Comparison of ENCODE assay signal across 1 cellular context in genomic region chr1:155976913-155977606, GRCh38.
TF ChIP-seq lines count a peak whose summit lies in the region.

No MANE protein-coding gene starts in this region.

TF ChIP-seq in K562, 482 proteins besides CTCF, POLR2A, EP300 and RAD21 (continued from another document):
- TF ChIP-seq ZNF655 (CRISPR knock-in tag; IDR thresholded peaks at IDR 0.05) (no peak), TOE1 (IDR thresholded peaks at IDR 0.05; ENCODE audit: borderline replicate concordance) (no peak), TOE1 (CRISPR knock-in tag; IDR thresholded peaks at IDR 0.05; ENCODE audit: borderline replicate concordance, low read depth) (no peak), KLF13 (tag; IDR thresholded peaks at IDR 0.05; ENCODE audit: borderline replicate concordance, low read depth) (no peak), HMGN3 (IDR thresholded peaks at IDR 0.05; ENCODE audit: borderline replicate concordance, extremely low read depth, insufficient read length, low read depth, low read length) (no peak), ZNF24 (IDR thresholded peaks at IDR 0.05) (no peak), NR2C1 (IDR thresholded peaks at IDR 0.05) (0 out of 2 replicates have a peak, but pooled peaks have one; percentile 33), NR2C1 (tag; IDR thresholded peaks at IDR 0.05) (no peak), KDM1A (IDR thresholded peaks at IDR 0.05) (peak in 1 of 2 experiments; percentile 23; a peak in 2 of 4 replicates), HDGF (IDR thresholded peaks at IDR 0.05) (peak; percentile 62; the same call in 1 of the 2 replicates), CTBP1 (IDR thresholded peaks at IDR 0.05; ENCODE audit: borderline replicate concordance) (peak; percentile 14; the same call in 1 of the 2 replicates), HLTF (IDR thresholded peaks at IDR 0.05) (peak; percentile 54; the same call in 1 of the 2 replicates), ZNF318 (IDR thresholded peaks at IDR 0.05; ENCODE audit: borderline replicate concordance in 1 of 2, low read depth in 1 of 2) (no peak), ZNF551 (CRISPR knock-in tag; IDR thresholded peaks at IDR 0.05) (no peak), STAT5B (CRISPR knock-in tag; IDR thresholded peaks at IDR 0.05) (no peak), ZNF175 (CRISPR knock-in tag; IDR thresholded peaks at IDR 0.05; ENCODE audit: low read depth) (0 out of 2 replicates have a peak, but pooled peaks have one; percentile 22), GATAD2B (IDR thresholded peaks at IDR 0.05; ENCODE audit: borderline replicate concordance) (no peak), ZKSCAN1 (IDR thresholded peaks at IDR 0.05; ENCODE audit: low read depth, low read length) (no peak), TCF7L2 (IDR thresholded peaks at IDR 0.05; ENCODE audit: low read depth, low read length) (no peak), BRD4 (IDR thresholded peaks at IDR 0.05) (peak; percentile 27; the same call in 1 of the 2 replicates), ZNF316 (IDR thresholded peaks at IDR 0.05) (no peak), ZNF584 (CRISPR knock-in tag; IDR thresholded peaks at IDR 0.05; ENCODE audit: low read depth) (no peak), DIDO1 (tag; IDR thresholded peaks at IDR 0.05; ENCODE audit: low read depth) (no peak), HDAC1 (IDR thresholded peaks at IDR 0.05) (peak in 1 of 2 experiments; percentile 44; a peak in 2 of 4 replicates), EZH2 (IDR thresholded peaks at IDR 0.05; ENCODE audit: borderline replicate concordance, low read depth, low read length) (no peak), EP400 (IDR thresholded peaks at IDR 0.05) (0 out of 2 replicates have a peak, but pooled peaks have one; percentile 5), ZFX (CRISPR knock-in tag; IDR thresholded peaks at IDR 0.05) (peak; percentile 39; the same call in 1 of the 2 replicates), ZNF133 (CRISPR knock-in tag; IDR thresholded peaks at IDR 0.05) (no peak), LARP7 (IDR thresholded peaks at IDR 0.05) (peak; percentile 52; the same call in 1 of the 2 replicates), POLR2AphosphoS2 (IDR thresholded peaks at IDR 0.05; ENCODE audit: low read length) (no peak), IFI16 (CRISPR knock-in tag; IDR thresholded peaks at IDR 0.05) (no peak), ARHGAP35 (IDR thresholded peaks at IDR 0.05; ENCODE audit: partially characterized antibody) (peak; percentile 6), HNRNPK (IDR thresholded peaks at IDR 0.05; ENCODE audit: low read depth, low read length, poor library complexity, severe bottlenecking) (no peak), ZNF197 (CRISPR knock-in tag; IDR thresholded peaks at IDR 0.05; ENCODE audit: low read depth) (no peak), NFXL1 (CRISPR knock-in tag; IDR thresholded peaks at IDR 0.05) (no peak), FOXK2 (conservative IDR thresholded peaks at IDR 0.05 in 1 of 2, IDR thresholded peaks at IDR 0.05 in 1 of 2; ENCODE audit: low read depth in 2 of 2) (no peak)
- TF ChIP-seq, protein P1, sequence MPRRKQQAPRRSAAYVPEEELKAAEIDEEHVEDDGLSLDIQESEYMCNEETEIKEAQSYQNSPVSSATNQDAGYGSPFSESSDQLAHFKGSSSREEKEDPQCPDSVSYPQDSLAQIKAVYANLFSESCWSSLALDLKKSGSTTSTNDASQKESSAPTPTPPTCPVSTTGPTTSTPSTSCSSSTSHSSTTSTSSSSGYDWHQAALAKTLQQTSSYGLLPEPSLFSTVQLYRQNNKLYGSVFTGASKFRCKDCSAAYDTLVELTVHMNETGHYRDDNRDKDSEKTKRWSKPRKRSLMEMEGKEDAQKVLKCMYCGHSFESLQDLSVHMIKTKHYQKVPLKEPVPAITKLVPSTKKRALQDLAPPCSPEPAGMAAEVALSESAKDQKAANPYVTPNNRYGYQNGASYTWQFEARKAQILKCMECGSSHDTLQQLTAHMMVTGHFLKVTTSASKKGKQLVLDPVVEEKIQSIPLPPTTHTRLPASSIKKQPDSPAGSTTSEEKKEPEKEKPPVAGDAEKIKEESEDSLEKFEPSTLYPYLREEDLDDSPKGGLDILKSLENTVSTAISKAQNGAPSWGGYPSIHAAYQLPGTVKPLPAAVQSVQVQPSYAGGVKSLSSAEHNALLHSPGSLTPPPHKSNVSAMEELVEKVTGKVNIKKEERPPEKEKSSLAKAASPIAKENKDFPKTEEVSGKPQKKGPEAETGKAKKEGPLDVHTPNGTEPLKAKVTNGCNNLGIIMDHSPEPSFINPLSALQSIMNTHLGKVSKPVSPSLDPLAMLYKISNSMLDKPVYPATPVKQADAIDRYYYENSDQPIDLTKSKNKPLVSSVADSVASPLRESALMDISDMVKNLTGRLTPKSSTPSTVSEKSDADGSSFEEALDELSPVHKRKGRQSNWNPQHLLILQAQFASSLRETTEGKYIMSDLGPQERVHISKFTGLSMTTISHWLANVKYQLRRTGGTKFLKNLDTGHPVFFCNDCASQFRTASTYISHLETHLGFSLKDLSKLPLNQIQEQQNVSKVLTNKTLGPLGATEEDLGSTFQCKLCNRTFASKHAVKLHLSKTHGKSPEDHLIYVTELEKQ (CRISPR knock-in tag; IDR thresholded peaks at IDR 0.05) = no peak
- TF ChIP-seq, protein P2, sequence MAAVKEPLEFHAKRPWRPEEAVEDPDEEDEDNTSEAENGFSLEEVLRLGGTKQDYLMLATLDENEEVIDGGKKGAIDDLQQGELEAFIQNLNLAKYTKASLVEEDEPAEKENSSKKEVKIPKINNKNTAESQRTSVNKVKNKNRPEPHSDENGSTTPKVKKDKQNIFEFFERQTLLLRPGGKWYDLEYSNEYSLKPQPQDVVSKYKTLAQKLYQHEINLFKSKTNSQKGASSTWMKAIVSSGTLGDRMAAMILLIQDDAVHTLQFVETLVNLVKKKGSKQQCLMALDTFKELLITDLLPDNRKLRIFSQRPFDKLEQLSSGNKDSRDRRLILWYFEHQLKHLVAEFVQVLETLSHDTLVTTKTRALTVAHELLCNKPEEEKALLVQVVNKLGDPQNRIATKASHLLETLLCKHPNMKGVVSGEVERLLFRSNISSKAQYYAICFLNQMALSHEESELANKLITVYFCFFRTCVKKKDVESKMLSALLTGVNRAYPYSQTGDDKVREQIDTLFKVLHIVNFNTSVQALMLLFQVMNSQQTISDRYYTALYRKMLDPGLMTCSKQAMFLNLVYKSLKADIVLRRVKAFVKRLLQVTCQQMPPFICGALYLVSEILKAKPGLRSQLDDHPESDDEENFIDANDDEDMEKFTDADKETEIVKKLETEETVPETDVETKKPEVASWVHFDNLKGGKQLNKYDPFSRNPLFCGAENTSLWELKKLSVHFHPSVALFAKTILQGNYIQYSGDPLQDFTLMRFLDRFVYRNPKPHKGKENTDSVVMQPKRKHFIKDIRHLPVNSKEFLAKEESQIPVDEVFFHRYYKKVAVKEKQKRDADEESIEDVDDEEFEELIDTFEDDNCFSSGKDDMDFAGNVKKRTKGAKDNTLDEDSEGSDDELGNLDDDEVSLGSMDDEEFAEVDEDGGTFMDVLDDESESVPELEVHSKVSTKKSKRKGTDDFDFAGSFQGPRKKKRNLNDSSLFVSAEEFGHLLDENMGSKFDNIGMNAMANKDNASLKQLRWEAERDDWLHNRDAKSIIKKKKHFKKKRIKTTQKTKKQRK (IDR thresholded peaks at IDR 0.05; ENCODE audit: borderline replicate concordance, low read depth, low read length) = no peak
- TF ChIP-seq, protein P3, sequence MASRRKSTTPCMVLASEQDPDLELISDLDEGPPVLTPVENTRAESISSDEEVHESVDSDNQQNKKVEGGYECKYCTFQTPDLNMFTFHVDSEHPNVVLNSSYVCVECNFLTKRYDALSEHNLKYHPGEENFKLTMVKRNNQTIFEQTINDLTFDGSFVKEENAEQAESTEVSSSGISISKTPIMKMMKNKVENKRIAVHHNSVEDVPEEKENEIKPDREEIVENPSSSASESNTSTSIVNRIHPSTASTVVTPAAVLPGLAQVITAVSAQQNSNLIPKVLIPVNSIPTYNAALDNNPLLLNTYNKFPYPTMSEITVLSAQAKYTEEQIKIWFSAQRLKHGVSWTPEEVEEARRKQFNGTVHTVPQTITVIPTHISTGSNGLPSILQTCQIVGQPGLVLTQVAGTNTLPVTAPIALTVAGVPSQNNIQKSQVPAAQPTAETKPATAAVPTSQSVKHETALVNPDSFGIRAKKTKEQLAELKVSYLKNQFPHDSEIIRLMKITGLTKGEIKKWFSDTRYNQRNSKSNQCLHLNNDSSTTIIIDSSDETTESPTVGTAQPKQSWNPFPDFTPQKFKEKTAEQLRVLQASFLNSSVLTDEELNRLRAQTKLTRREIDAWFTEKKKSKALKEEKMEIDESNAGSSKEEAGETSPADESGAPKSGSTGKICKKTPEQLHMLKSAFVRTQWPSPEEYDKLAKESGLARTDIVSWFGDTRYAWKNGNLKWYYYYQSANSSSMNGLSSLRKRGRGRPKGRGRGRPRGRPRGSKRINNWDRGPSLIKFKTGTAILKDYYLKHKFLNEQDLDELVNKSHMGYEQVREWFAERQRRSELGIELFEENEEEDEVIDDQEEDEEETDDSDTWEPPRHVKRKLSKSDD (conservative IDR thresholded peaks at IDR 0.05; ENCODE audit: low read length) = no peak
TF ChIP-seq in K562: peak in this region for 20.
